Comparison of ENCODE assay signal across 8 cellular contexts in the genomic region with DNA sequence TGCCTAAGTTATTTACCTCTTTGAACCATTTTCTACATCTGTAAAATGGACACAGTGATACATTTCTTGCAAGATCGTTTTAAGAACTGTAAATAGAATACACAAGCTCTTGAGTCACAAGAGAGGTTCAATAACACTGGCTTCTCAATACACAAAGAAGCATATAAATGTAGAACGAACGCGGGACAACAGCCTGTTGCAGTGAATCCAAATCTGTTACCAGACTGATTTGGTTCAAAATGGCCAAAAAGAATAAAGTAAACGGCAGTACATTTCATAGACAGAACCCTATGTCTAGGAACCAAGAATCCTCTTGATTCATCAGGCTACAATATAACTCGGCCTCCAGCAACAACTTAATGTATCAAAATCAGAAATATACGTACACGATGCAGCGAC. TPM values are rescaled to one million over a fixed set of nuclear protein-coding genes. Genes with fewer than 3 reads are reported as not detected.
DNase-seq lines count a peak whose midpoint lies in the region; ATAC-seq and TF ChIP-seq lines count a peak whose summit lies in the region.

No MANE protein-coding gene starts in this region.

- BruUV-seq in MCF 10A (replicated peaks; lab: Mats Ljungman, UMichigan) = no TSS peak

- H3K4me1 ChIP-seq in muscle layer of colon (ENCODE audit: insufficient read depth, low read length) = peaks cover 23% of the 10 kb centered on the region

- TF ChIP-seq CTCF in MCF 10A (IDR thresholded peaks at IDR 0.05; ENCODE audit: unreplicated experiment) (no peak), omental fat pad (IDR thresholded peaks at IDR 0.05) (no peak)

- DNase-seq in MCF 10A (ENCODE audit: unreplicated experiment) (no peak), NCI-H82 treated with DMSO at 0.1 percent for 48 hours (lab: John Stamatoyannopoulos, UW; ENCODE audit: unreplicated experiment) (no peak), omental fat pad (ENCODE audit: low spot score) (no peak)
- DNase-seq in activated CD8-positive, alpha-beta memory T cell treated with anti-CD3 and anti-CD28 coated beads, Interleukin-2, amount 50 U/mL, for 48 hours = no peak

- no peaks in the 10 kb centered on the region for H3K9me3 ChIP-seq in muscle layer of colon (ENCODE audit: low read length)

- no peaks in the 10 kb centered on the region for H3K27me3 ChIP-seq in muscle layer of colon (ENCODE audit: control insufficient read depth in 1 of 2, insufficient read depth in 2 of 2, low read length in 2 of 2)

- ATAC-seq in GM18909 (IDR thresholded peaks at IDR 0.05; ENCODE audit: poor library complexity, unreplicated experiment) (peak; percentile 10), HG03280 (IDR thresholded peaks at IDR 0.05; ENCODE audit: unreplicated experiment) (peak; percentile 37), HG03139 (IDR thresholded peaks at IDR 0.05; ENCODE audit: unreplicated experiment) (no peak), omental fat pad (ENCODE audit: low FRiP score) (no peak)

- H3K27ac ChIP-seq in muscle layer of colon (ENCODE audit: low read depth, low read length) = peak overlapping the region; percentile 77

- peak overlapping the region; percentile 99 for H3K4me3 Mint-ChIP-seq in MCF 10A (ENCODE audit: unreplicated experiment)

- no peaks in the 10 kb centered on the region for H3K9me3 Mint-ChIP-seq in MCF 10A (ENCODE audit: unreplicated experiment)

- H3K9ac ChIP-seq in muscle layer of colon (ENCODE audit: low read length) = peak overlapping the region; percentile 31

- no peaks in the 10 kb centered on the region for H3K27me3 Mint-ChIP-seq in MCF 10A (ENCODE audit: insufficient read depth, unreplicated experiment)

- peaks cover 31% of the 10 kb centered on the region for H3K4me1 Mint-ChIP-seq in MCF 10A (ENCODE audit: insufficient read depth, unreplicated experiment)

- H3K4me3 ChIP-seq in muscle layer of colon (ENCODE audit: low read depth in 1 of 2, low read length in 2 of 2) = peak overlapping the region; percentile 62 to 98

- peaks cover 15% of the 10 kb centered on the region for H3K36me3 Mint-ChIP-seq in MCF 10A (ENCODE audit: insufficient read depth, unreplicated experiment)

- H3K27ac Mint-ChIP-seq in MCF 10A (ENCODE audit: low read depth, unreplicated experiment) = peak overlapping the region; percentile 99

- CTCF ChIA-PET in MCF 10A (lab: Yijun Ruan, JAX) = interaction anchor here (0.7 to 1.2 kb wide), 4 partner anchors 11 to 350 kb away, joined by 3 to 6 read pairs (median 4); partner anchors contain the start of gene LYZL2

- intact Hi-C loops in MCF 10A (cut with micrococcal nuclease) = no loop called here

- POLR2A ChIA-PET in MCF 10A (lab: Yijun Ruan, JAX) = interaction anchor here (0.7 to 1.6 kb wide), 6 partner anchors 12 to 401 kb away, joined by 3 to 5 read pairs (median 4); no protein-coding TSS in a partner anchor

- no peaks in the 10 kb centered on the region for H3K36me3 ChIP-seq in muscle layer of colon (ENCODE audit: insufficient read depth, low read length)

RNA-seq across cellular contexts. Expression of gene MTPAP, which starts 0.7 kb away (rescaled TPM):
- 32.3 and 36.5 TPM in 2 replicates for total RNA-seq in MCF 10A (2022)
- 10 to 100 TPM; 15.1 to 31.1 (median 15.8) TPM for total RNA-seq in omental fat pad

Comparison
In these comparisons a context has a peak if more than half of its experiments do, and no peak if none do; other contexts are left out.
1. ATAC-seq: peak in GM18909 (single experiment) and HG03280 (single experiment); none in HG03139 (single experiment) and omental fat pad (single experiment).